16 cellular contexts compared by ENCODE assay signal in genomic region chr13:84393981-84394625, GRCh38.
DNase-seq lines count a peak whose midpoint lies in the region; ATAC-seq, FAIRE-seq and TF ChIP-seq lines count a peak whose summit lies in the region.
"Had no signal": no experiment of that assay in that cellular context is flagged by ENCODE, and none has a peak within 500 bp of the region (broad histone marks: within the 10 kb centered on the region; RNA-seq: fewer than 3 reads in every experiment).

No MANE protein-coding gene starts in this region.

- H3K4me1 ChIP-seq in foreskin keratinocyte = peaks cover 5% of the 10 kb centered on the region

- no peak for TF ChIP-seq POLR2A in GM12892 (IDR thresholded peaks at IDR 0.05; ENCODE audit: low read depth, low read length)

- peak; percentile 54 for DNase-seq in ELF-1 (ENCODE audit: low read depth, low spot score)
- peak; percentile 51 for DNase-seq in NCI-H69 (lab: John Stamatoyannopoulos, UW)
- DNase-seq in bronchial epithelial cell (ENCODE audit: low read depth) = peak; percentile 91
- peak; percentile 74 to 90 for DNase-seq in foreskin keratinocyte
- DNase-seq in NCI-H1092 (lab: John Stamatoyannopoulos, UW) = no peak
- DNase-seq in GM12892 (ENCODE audit: insufficient read length) = no peak
- no peak for DNase-seq in left colon
- DNase-seq: C1 segment of cervical spinal cord; Calu3; CD4-positive, alpha-beta T cell; DMS 273 treated with DMSO at 0.1 percent for 48 hours; GOT3; H9 had no signal

- no peak for TF ChIP-seq CTCF in bronchial epithelial cell (IDR thresholded peaks at IDR 0.05; ENCODE audit: insufficient read depth, low read length, severe bottlenecking)
- no peak for TF ChIP-seq CTCF in foreskin keratinocyte (conservative IDR thresholded peaks at IDR 0.05)

- H3K36me3 ChIP-seq in bronchial epithelial cell (ENCODE audit: control insufficient read depth, insufficient read depth, low read length) = no peaks in the 10 kb centered on the region

- FAIRE-seq in bronchial epithelial cell (lab: Jason Lieb, UNC) = peak; percentile 52
- no peak for FAIRE-seq in GM12892 (lab: Jason Lieb, UNC)
- FAIRE-seq: A204.1, GM12878 had no signal

- H3K4me3 ChIP-seq in bronchial epithelial cell (ENCODE audit: low read depth, low read length) = no peak overlapping the region
- H3K4me3 ChIP-seq: GM12878 had no signal

- H3K27me3 ChIP-seq in bronchial epithelial cell (ENCODE audit: control insufficient read depth, insufficient read depth, low read length) (no peaks in the 10 kb centered on the region), foreskin keratinocyte (no peaks in the 10 kb centered on the region)

- ATAC-seq in foreskin keratinocyte (peak; percentile 86), left colon (no peak)
- ATAC-seq: GM12878 had no signal

- H3K27ac ChIP-seq in foreskin keratinocyte = no peak overlapping the region
- H3K27ac ChIP-seq: HL-60 had no signal

- intact Hi-C loops in left colon (cut with DNase I, micrococcal nuclease) = no loop called here

Comparison
In these comparisons a context has a peak if more than half of its experiments do, and no peak if none do; other contexts are left out.
1. DNase-seq: peak in ELF-1 (single experiment), NCI-H69 (single experiment), bronchial epithelial cell (single experiment) and foreskin keratinocyte (2 of 2); none in NCI-H1092 (single experiment), GM12892 (single experiment) and left colon (0 of 2).